18 cellular contexts compared by ENCODE assay signal in the genomic region with DNA sequence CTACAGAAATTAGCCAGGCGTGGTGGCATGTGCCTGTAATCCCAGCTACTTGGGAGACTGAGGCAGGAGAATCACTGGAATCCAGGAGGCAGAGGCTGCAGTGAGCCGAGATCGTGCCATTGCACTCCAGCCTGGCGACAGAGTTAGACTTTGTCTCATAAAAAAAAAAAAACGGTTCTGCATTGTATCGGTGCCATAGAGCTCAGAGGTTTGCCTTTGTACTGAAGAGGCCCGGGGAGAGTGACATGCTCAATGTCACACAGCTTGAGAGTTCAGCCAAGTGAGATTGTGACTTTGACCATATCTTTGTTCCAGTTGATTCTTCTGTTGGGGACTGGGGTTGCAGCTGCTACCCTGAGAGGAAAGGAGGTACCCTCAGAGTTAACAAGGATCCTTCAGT.
"Had no signal": no experiment of that assay in that cellular context is flagged by ENCODE, and none has a peak within 500 bp of the region (broad histone marks: within the 10 kb centered on the region; RNA-seq: fewer than 3 reads in every experiment).

No MANE protein-coding gene starts in this region.

- H3K27me3 Mint-ChIP-seq: naive thymus-derived CD4-positive, alpha-beta T cell had no signal

- H3K9me3 Mint-ChIP-seq: immature natural killer cell, nephron progenitor cell had no signal

- FAIRE-seq: endometrium, keratinocyte, urothelium cell line had no signal

- H3K27me3 ChIP-seq: esophagus muscularis mucosa, gastrocnemius medialis, neutrophil had no signal

- ATAC-seq: gastrocnemius medialis; naive thymus-derived CD4-positive, alpha-beta T cell; sciatic nerve had no signal

- H3K27ac ChIP-seq: coronary artery, esophagus muscularis mucosa, gastrocnemius medialis, neutrophil had no signal

- H3K4me3 Mint-ChIP-seq: immature natural killer cell, nephron progenitor cell had no signal

- H3K9me3 ChIP-seq: esophagus muscularis mucosa, gastrocnemius medialis, neutrophil had no signal

- H3K36me3 ChIP-seq: neutrophil had no signal

- H3K4me3 ChIP-seq: coronary artery, esophagus muscularis mucosa, gastrocnemius medialis had no signal

- DNase-seq: effector CD8-positive, alpha-beta T cell; gastrocnemius medialis; immature natural killer cell; mammary epithelial cell; naive thymus-derived CD4-positive, alpha-beta T cell; nephron progenitor cell; posterior cingulate gyrus; stimulated activated CD4-positive, alpha-beta T cell treated with anti-CD3 and anti-CD28 coated beads, Interleukin-2, amount 100 ng/mL, for 24 hours; stimulated activated CD4-positive, alpha-beta T cell treated with anti-CD3 and anti-CD28 coated beads, Interleukin-4, amount 100 ng/mL, for 4 hours; stimulated activated naive CD4-positive, alpha-beta T cell treated with Interleukin-2 at 50 U/mL for 16 hours; trophoblast cell had no signal
